1 cellular context compared by ENCODE assay signal in genomic region chr22:22683668-22684361, GRCh38.
TF ChIP-seq lines count a peak whose summit lies in the region.

No MANE protein-coding gene starts in this region.

TF ChIP-seq in A549, 52 proteins besides CTCF, POLR2A, EP300 and RAD21:
- TF ChIP-seq HOXB13 (CRISPR knock-in tag; IDR thresholded peaks at IDR 0.05; ENCODE audit: low read depth) (no peak), FOXS1 (CRISPR knock-in tag; IDR thresholded peaks at IDR 0.05) (no peak), NR3C1 (IDR thresholded peaks at IDR 0.05) (no peak), HMGXB4 (CRISPR knock-in tag; IDR thresholded peaks at IDR 0.05; ENCODE audit: borderline replicate concordance) (no peak), TP53 (CRISPR knock-in tag; IDR thresholded peaks at IDR 0.05) (no peak), HES2 (IDR thresholded peaks at IDR 0.05) (no peak), ZFP36 (IDR thresholded peaks at IDR 0.05; ENCODE audit: borderline replicate concordance, partially characterized antibody) (no peak), KDM1A (IDR thresholded peaks at IDR 0.05; ENCODE audit: low read depth) (no peak), E2F6 (IDR thresholded peaks at IDR 0.05; ENCODE audit: borderline replicate concordance, low read depth) (no peak), ATOH8 (CRISPR knock-in tag; IDR thresholded peaks at IDR 0.05; ENCODE audit: low read depth) (no peak), CEBPB (IDR thresholded peaks at IDR 0.05) (no peak), ELK1 (IDR thresholded peaks at IDR 0.05; ENCODE audit: low read depth, low read length) (no peak), BCL3 (IDR thresholded peaks at IDR 0.05) (no peak)
